1 cellular context compared by ENCODE assay signal in the genomic region with DNA sequence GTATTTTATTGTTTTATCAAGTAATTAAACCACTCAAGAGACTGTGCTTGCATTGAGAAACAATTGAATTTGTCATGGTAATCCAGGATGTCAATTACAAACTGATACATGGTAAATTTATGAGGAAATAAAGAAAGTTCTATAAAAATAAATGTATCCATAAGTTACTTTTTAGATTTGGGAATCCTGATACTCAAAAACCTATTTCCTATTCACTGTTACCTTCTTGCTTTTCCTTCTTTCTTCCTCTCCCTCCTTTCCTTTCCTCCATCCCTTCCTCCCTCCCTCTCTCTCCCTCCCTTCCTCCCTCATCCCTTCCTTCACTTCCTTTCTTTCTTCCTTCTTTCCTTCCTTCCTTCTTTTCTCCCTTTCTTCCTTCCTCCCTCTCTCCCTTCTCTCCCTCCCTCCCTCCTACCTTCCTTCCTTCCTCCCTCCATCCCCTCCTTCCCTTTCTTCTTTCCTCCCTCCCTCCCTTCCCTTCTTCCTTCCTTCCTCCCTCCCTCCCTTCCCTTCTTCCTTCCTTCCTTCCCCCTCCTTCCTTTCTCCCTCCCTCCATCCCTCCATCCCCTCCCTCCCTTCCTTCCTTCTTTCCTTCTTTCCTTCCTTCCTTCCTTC.
TF ChIP-seq lines count a peak whose summit lies in the region.

No MANE protein-coding gene starts in this region.

TF ChIP-seq in HepG2, 621 proteins besides CTCF, POLR2A, EP300 and RAD21 (continued from another document):
- TF ChIP-seq, protein P1, sequence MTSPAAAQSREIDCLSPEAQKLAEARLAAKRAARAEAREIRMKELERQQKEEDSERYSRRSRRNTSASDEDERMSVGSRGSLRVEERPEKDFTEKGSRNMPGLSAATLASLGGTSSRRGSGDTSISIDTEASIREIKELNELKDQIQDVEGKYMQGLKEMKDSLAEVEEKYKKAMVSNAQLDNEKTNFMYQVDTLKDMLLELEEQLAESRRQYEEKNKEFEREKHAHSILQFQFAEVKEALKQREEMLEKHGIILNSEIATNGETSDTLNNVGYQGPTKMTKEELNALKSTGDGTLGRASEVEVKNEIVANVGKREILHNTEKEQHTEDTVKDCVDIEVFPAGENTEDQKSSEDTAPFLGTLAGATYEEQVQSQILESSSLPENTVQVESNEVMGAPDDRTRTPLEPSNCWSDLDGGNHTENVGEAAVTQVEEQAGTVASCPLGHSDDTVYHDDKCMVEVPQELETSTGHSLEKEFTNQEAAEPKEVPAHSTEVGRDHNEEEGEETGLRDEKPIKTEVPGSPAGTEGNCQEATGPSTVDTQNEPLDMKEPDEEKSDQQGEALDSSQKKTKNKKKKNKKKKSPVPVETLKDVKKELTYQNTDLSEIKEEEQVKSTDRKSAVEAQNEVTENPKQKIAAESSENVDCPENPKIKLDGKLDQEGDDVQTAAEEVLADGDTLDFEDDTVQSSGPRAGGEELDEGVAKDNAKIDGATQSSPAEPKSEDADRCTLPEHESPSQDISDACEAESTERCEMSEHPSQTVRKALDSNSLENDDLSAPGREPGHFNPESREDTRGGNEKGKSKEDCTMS (CRISPR knock-in tag; conservative IDR thresholded peaks at IDR 0.05) = no peak
- TF ChIP-seq, protein P2, sequence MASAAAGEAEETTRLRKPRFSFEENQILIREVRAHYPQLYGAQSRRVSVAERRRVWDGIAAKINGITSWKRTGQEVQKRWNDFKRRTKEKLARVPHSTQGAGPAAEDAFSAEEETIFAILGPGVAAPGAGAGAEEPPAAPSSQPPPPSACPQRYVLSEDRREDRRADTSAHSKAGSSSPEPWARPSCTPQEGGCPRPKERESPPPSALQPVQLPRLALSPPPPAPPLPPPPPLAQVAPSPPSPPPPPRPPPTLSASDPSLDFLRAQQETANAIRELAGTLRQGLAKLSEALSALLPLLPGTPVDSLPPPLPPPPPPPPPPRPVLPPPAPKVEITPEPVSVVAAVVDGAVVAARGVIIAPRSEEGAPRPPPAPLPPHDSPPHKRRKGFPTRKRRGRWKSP (CRISPR knock-in tag; IDR thresholded peaks at IDR 0.05) = no peak
- TF ChIP-seq KLF13 (CRISPR knock-in tag; IDR thresholded peaks at IDR 0.05) (no peak), SCMH1 (CRISPR knock-in tag; IDR thresholded peaks at IDR 0.05; ENCODE audit: borderline replicate concordance) (no peak), SPEN (CRISPR knock-in tag; IDR thresholded peaks at IDR 0.05; ENCODE audit: low read depth) (no peak), ERF (CRISPR knock-in tag; IDR thresholded peaks at IDR 0.05) (no peak), TOPORS (CRISPR knock-in tag; IDR thresholded peaks at IDR 0.05) (no peak), ZNF256 (CRISPR knock-in tag; conservative IDR thresholded peaks at IDR 0.05) (no peak), SP2 (CRISPR knock-in tag; IDR thresholded peaks at IDR 0.05) (no peak), ZNF34 (CRISPR knock-in tag; IDR thresholded peaks at IDR 0.05; ENCODE audit: borderline replicate concordance) (no peak), THAP11 (CRISPR knock-in tag; IDR thresholded peaks at IDR 0.05) (no peak), SMYD3 (CRISPR knock-in tag; IDR thresholded peaks at IDR 0.05) (no peak), JARID2 (CRISPR knock-in tag; IDR thresholded peaks at IDR 0.05; ENCODE audit: insufficient replicate concordance) (no peak), ZNF431 (CRISPR knock-in tag; IDR thresholded peaks at IDR 0.05; ENCODE audit: borderline replicate concordance, low read depth) (no peak), ZNF432 (CRISPR knock-in tag; IDR thresholded peaks at IDR 0.05; ENCODE audit: borderline replicate concordance) (no peak), ZNF878 (CRISPR knock-in tag; IDR thresholded peaks at IDR 0.05) (no peak), GFI1 (CRISPR knock-in tag; IDR thresholded peaks at IDR 0.05; ENCODE audit: borderline replicate concordance) (no peak), ZNF460 (CRISPR knock-in tag; IDR thresholded peaks at IDR 0.05; ENCODE audit: borderline replicate concordance) (no peak), MYC (CRISPR knock-in tag; IDR thresholded peaks at IDR 0.05; ENCODE audit: borderline replicate concordance) (no peak), PCBP2 (optimal IDR thresholded peaks at IDR 0.05; ENCODE audit: low read depth, low read length, poor library complexity, severe bottlenecking) (peak; percentile 99)
- TF ChIP-seq, protein P3, sequence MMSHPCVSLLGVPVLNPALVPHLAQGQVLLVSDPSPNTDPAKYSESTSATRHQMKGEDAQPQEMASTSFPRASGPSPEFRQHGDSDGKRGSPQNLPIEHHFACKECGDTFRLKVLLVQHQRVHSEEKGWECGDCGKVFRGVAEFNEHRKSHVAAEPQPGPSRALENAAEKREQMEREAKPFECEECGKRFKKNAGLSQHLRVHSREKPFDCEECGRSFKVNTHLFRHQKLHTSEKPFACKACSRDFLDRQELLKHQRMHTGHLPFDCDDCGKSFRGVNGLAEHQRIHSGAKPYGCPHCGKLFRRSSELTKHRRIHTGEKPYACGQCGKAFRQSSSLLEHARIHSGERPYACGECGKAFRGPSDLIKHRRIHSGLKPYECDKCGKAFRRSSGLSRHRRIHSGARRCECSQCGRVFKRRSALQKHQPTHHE (CRISPR knock-in tag; IDR thresholded peaks at IDR 0.05; ENCODE audit: borderline replicate concordance) = no peak
- TF ChIP-seq, protein P4, sequence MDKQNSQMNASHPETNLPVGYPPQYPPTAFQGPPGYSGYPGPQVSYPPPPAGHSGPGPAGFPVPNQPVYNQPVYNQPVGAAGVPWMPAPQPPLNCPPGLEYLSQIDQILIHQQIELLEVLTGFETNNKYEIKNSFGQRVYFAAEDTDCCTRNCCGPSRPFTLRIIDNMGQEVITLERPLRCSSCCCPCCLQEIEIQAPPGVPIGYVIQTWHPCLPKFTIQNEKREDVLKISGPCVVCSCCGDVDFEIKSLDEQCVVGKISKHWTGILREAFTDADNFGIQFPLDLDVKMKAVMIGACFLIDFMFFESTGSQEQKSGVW (CRISPR knock-in tag; IDR thresholded peaks at IDR 0.05; ENCODE audit: borderline replicate concordance) = no peak
- TF ChIP-seq, protein P5, sequence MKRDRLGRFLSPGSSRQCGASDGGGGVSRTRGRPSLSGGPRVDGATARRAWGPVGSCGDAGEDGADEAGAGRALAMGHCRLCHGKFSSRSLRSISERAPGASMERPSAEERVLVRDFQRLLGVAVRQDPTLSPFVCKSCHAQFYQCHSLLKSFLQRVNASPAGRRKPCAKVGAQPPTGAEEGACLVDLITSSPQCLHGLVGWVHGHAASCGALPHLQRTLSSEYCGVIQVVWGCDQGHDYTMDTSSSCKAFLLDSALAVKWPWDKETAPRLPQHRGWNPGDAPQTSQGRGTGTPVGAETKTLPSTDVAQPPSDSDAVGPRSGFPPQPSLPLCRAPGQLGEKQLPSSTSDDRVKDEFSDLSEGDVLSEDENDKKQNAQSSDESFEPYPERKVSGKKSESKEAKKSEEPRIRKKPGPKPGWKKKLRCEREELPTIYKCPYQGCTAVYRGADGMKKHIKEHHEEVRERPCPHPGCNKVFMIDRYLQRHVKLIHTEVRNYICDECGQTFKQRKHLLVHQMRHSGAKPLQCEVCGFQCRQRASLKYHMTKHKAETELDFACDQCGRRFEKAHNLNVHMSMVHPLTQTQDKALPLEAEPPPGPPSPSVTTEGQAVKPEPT (CRISPR knock-in tag; IDR thresholded peaks at IDR 0.05; ENCODE audit: low read depth) = no peak
- TF ChIP-seq, protein P6, sequence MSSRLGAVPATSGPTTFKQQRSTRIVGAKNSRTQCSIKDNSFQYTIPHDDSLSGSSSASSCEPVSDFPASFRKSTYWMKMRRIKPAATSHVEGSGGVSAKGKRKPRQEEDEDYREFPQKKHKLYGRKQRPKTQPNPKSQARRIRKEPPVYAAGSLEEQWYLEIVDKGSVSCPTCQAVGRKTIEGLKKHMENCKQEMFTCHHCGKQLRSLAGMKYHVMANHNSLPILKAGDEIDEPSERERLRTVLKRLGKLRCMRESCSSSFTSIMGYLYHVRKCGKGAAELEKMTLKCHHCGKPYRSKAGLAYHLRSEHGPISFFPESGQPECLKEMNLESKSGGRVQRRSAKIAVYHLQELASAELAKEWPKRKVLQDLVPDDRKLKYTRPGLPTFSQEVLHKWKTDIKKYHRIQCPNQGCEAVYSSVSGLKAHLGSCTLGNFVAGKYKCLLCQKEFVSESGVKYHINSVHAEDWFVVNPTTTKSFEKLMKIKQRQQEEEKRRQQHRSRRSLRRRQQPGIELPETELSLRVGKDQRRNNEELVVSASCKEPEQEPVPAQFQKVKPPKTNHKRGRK (CRISPR knock-in tag; IDR thresholded peaks at IDR 0.05) = 0 out of 2 replicates have a peak, but pooled peaks have one; percentile 69
- TF ChIP-seq, protein P7, sequence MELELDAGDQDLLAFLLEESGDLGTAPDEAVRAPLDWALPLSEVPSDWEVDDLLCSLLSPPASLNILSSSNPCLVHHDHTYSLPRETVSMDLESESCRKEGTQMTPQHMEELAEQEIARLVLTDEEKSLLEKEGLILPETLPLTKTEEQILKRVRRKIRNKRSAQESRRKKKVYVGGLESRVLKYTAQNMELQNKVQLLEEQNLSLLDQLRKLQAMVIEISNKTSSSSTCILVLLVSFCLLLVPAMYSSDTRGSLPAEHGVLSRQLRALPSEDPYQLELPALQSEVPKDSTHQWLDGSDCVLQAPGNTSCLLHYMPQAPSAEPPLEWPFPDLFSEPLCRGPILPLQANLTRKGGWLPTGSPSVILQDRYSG (CRISPR knock-in tag; IDR thresholded peaks at IDR 0.05) = no peak
